In the genomic region with DNA sequence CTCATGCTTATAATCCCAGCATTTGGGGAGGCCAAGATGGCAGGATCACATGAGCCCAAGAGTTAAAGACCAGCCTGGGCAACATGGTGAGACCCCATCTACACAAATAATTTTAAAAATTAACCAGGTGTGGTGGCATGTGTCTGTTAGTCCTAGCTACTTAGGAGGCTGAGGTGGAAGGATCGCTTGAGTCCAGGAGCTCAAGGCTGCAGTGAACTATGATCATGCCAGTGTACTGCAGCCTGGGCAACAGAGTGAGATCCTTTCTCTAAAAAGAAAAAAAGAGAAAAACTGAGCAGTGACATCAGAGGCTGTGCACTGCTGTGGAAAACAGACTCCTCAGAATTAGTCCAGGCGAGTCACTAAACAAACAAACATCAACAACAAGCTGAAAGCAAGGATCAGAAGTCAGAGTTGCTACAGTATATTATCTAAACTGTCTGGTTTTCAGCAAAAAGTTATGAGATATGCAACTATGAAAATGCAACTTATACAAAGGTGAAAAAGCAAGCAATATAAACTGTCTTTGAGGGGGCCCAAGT, we compare ENCODE assay signal across 1 cellular context.
TF ChIP-seq lines count a peak whose summit lies in the region.

No MANE protein-coding gene starts in this region.

TF ChIP-seq in IMR-90, 13 proteins besides CTCF, POLR2A, EP300 and RAD21 (continued from another document):
- TF ChIP-seq MAZ (IDR thresholded peaks at IDR 0.05; ENCODE audit: borderline replicate concordance, low read depth, low read length): no peak
- no peak for TF ChIP-seq CHD1 (IDR thresholded peaks at IDR 0.05; ENCODE audit: low read depth, low read length)
- TF ChIP-seq FOS (IDR thresholded peaks at IDR 0.05; ENCODE audit: low read depth, low read length): no peak
